1 cellular context compared by ENCODE assay signal in the genomic region with DNA sequence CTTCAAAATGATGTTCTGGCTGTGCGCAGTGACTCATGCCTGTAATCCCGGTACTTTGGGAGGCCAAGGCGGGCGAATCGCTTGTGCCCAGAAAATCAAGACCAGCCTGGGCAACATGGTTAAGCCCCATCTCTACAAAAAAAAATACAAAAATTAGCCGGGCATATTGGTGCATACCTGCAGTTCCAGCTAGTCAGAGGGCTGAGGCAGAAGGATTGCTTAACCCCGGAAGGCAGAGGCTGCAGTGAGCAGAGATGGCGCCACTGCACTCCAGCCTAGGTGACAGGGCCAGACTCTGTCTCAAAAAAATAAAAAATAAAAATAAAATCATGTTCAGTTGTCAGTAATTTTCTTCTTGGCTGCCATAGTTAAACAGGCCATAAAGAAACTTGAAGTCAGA.
TF ChIP-seq lines count a peak whose summit lies in the region.

No MANE protein-coding gene starts in this region.

TF ChIP-seq in GM23338, 12 proteins besides CTCF, POLR2A, EP300 and RAD21 (continued from another document):
- no peak for TF ChIP-seq STAT1 (IDR thresholded peaks at IDR 0.05; ENCODE audit: unreplicated experiment)
- no peak for TF ChIP-seq EZH2 (IDR thresholded peaks at IDR 0.05; ENCODE audit: low read depth, unreplicated experiment)
